ENCODE assay signal across 18 cellular contexts in genomic region chr3:114698355-114699105, GRCh38.
"Had no signal": no experiment of that assay in that cellular context is flagged by ENCODE, and none has a peak within 500 bp of the region (broad histone marks: within the 10 kb centered on the region; RNA-seq: fewer than 3 reads in every experiment).

No MANE protein-coding gene starts in this region.

- H3K27me3 Mint-ChIP-seq: activated CD4-positive, alpha-beta T cell treated with anti-CD3 and anti-CD28 coated beads, Interleukin-2, amount 10 ng/mL, durations not matched to agents 7 days and 5 days; activated naive CD8-positive, alpha-beta T cell treated with anti-CD3 and anti-CD28 coated beads for 36 hours; naive thymus-derived CD8-positive, alpha-beta T cell had no signal

- ATAC-seq: activated T-cell treated with anti-CD3 and anti-CD28 coated beads, Interleukin-2, amount 50 U/mL, for 72 hours; body of pancreas; left cardiac atrium; naive thymus-derived CD8-positive, alpha-beta T cell had no signal

- H3K79me2 ChIP-seq: parathyroid adenoma had no signal

- H3K9me3 ChIP-seq: body of pancreas, esophagus squamous epithelium, tibial nerve had no signal

- DNase-seq: activated CD4-positive, alpha-beta T cell treated with anti-CD3 and anti-CD28 coated beads, Interleukin-2, amount 10 ng/mL, durations not matched to agents 7 days and 5 days; activated CD8-positive, alpha-beta memory T cell treated with anti-CD3 and anti-CD28 coated beads, Interleukin-2, amount 50 U/mL, for 48 hours; activated gamma-delta T cell treated with Interleukin-2 at 50 U/mL for 16 hours; activated naive CD8-positive, alpha-beta T cell treated with anti-CD3 and anti-CD28 coated beads for 36 hours; activated T-cell treated with anti-CD3 and anti-CD28 coated beads, Interleukin-2, amount 50 U/mL, for 72 hours; amygdala; body of pancreas; caudate nucleus; esophagus squamous epithelium; glutamatergic neuron; immature natural killer cell; left cardiac atrium; naive thymus-derived CD8-positive, alpha-beta T cell; stimulated activated naive CD4-positive, alpha-beta T cell; substantia nigra had no signal

- H3K27ac Mint-ChIP-seq: activated CD4-positive, alpha-beta T cell treated with anti-CD3 and anti-CD28 coated beads, Interleukin-2, amount 10 ng/mL, durations not matched to agents 7 days and 5 days; activated naive CD8-positive, alpha-beta T cell treated with anti-CD3 and anti-CD28 coated beads for 36 hours; activated T-cell treated with anti-CD3 and anti-CD28 coated beads, Interleukin-2, amount 50 U/mL, for 72 hours; immature natural killer cell; naive thymus-derived CD8-positive, alpha-beta T cell had no signal

- H3K4me3 Mint-ChIP-seq: activated CD4-positive, alpha-beta T cell treated with anti-CD3 and anti-CD28 coated beads, Interleukin-2, amount 10 ng/mL, durations not matched to agents 7 days and 5 days; activated naive CD8-positive, alpha-beta T cell treated with anti-CD3 and anti-CD28 coated beads for 36 hours; activated T-cell treated with anti-CD3 and anti-CD28 coated beads, Interleukin-2, amount 50 U/mL, for 72 hours; immature natural killer cell; naive thymus-derived CD8-positive, alpha-beta T cell had no signal

- H3K4me3 ChIP-seq: body of pancreas, esophagus squamous epithelium, tibial nerve had no signal

- H3K9me3 Mint-ChIP-seq: activated CD4-positive, alpha-beta T cell treated with anti-CD3 and anti-CD28 coated beads, Interleukin-2, amount 10 ng/mL, durations not matched to agents 7 days and 5 days; activated naive CD8-positive, alpha-beta T cell treated with anti-CD3 and anti-CD28 coated beads for 36 hours; activated T-cell treated with anti-CD3 and anti-CD28 coated beads, Interleukin-2, amount 50 U/mL, for 72 hours; immature natural killer cell; naive thymus-derived CD8-positive, alpha-beta T cell had no signal

- H3K27me3 ChIP-seq: body of pancreas, esophagus squamous epithelium, tibial nerve had no signal

- H3K27ac ChIP-seq: esophagus squamous epithelium, parathyroid adenoma, tibial nerve had no signal

- H3K36me3 ChIP-seq: esophagus squamous epithelium, tibial nerve had no signal

- FAIRE-seq: colon had no signal

- H2AFZ ChIP-seq: parathyroid adenoma had no signal

- H3K4me1 Mint-ChIP-seq: activated CD4-positive, alpha-beta T cell treated with anti-CD3 and anti-CD28 coated beads, Interleukin-2, amount 10 ng/mL, durations not matched to agents 7 days and 5 days; immature natural killer cell had no signal

- H3K4me1 ChIP-seq: esophagus squamous epithelium had no signal

- H3K9ac ChIP-seq: parathyroid adenoma had no signal
